8 cellular contexts compared by ENCODE assay signal in the genomic region with DNA sequence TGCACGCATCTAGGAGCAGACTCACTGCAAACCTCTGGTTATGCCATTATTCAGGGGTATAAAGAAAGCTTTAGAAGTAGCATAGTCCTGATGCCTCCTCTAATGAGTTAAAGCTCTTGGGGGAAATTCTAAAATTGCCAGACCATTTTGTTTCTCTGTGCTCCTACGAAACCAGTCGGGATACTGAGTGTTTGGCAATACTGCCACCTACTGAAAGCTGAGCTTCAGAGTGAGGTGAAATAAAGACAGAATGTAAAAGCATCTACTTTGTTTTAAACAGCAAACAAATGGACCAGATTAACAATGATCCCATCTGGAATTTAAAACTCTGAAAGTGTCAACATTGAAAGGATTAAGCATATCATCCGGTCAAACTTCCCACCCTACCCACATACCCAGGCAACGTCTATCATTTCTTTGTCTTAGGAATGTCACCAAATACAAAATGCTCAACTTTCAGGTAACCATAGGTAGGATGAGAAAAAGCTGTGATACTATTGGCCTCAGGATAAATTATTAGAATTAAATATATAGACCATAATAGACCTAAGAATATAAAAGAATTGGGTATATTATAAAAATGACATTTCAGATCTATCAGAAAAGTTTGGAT.
A peak's percentile ranks its signal among the peaks of the same experiment; 100 is the strongest.
DNase-seq lines count a peak whose midpoint lies in the region; ATAC-seq, FAIRE-seq and TF ChIP-seq lines count a peak whose summit lies in the region.

No MANE protein-coding gene starts in this region.

- H3K4me1 Mint-ChIP-seq in activated CD8-positive, alpha-beta memory T cell treated with anti-CD3 and anti-CD28 coated beads, Interleukin-2, amount 10 ng/mL, durations not matched to agents 7 days and 5 days: no peaks in the 10 kb centered on the region

- no peak overlapping the region for H3K27ac Mint-ChIP-seq in activated CD8-positive, alpha-beta memory T cell treated with anti-CD3 and anti-CD28 coated beads, Interleukin-2, amount 10 ng/mL, durations not matched to agents 7 days and 5 days

- ATAC-seq in GM21515 (IDR thresholded peaks at IDR 0.05; ENCODE audit: unreplicated experiment): peak; percentile 58
- ATAC-seq in K562: peak; percentile 82
- no peak for ATAC-seq in activated CD8-positive, alpha-beta memory T cell treated with anti-CD3 and anti-CD28 coated beads, Interleukin-2, amount 10 ng/mL, durations not matched to agents 7 days and 5 days

- 4% methylated on average over 5 of the region's 5 CpGs for WGBS in K562 (ENCODE audit: insufficient coverage, low coverage, missing lambda C conversion rate)
- WGBS in thyroid gland, 2 donors: 8 to 9% methylated on average over 5 of the region's 5 CpGs

- no peaks in the 10 kb centered on the region for H3K27me3 ChIP-seq in K562 (ENCODE audit: control insufficient read depth in 2 of 2, insufficient read depth in 2 of 2, low read length in 2 of 2)
- no peaks in the 10 kb centered on the region for H3K27me3 ChIP-seq in thyroid gland

- TF ChIP-seq EP300 in K562 (IDR thresholded peaks at IDR 0.05; ENCODE audit: low read length): no peak

- no peak overlapping the region for H3K9ac ChIP-seq in K562 (ENCODE audit: insufficient read depth in 1 of 2, low read depth in 2 of 2, low read length in 2 of 2)

- H2AFZ ChIP-seq in K562 (ENCODE audit: low read depth, low read length): peak overlapping the region; percentile 15

- H3K27me3 Mint-ChIP-seq in activated CD8-positive, alpha-beta memory T cell treated with anti-CD3 and anti-CD28 coated beads, Interleukin-2, amount 10 ng/mL, durations not matched to agents 7 days and 5 days: peaks cover 29% of the 10 kb centered on the region

- no TSS peak for BruUV-seq in K562 (replicated peaks; lab: Mats Ljungman, UMichigan)

- no peaks in the 10 kb centered on the region for H4K20me1 ChIP-seq in K562 (replicated peaks; ENCODE audit: control insufficient read depth, insufficient read depth, low read length)

- H3K9me1 ChIP-seq in K562 (ENCODE audit: control insufficient read depth, insufficient read depth, low read length): no peaks in the 10 kb centered on the region

- no peaks in the 10 kb centered on the region for H3K36me3 Mint-ChIP-seq in activated CD8-positive, alpha-beta memory T cell treated with anti-CD3 and anti-CD28 coated beads, Interleukin-2, amount 10 ng/mL, durations not matched to agents 7 days and 5 days

- no peaks in the 10 kb centered on the region for H3K4me1 ChIP-seq in K562 (replicated peaks in 1 of 2; ENCODE audit: control insufficient read depth in 2 of 2, insufficient read depth in 2 of 2, low read length in 2 of 2)
- no peaks in the 10 kb centered on the region for H3K4me1 ChIP-seq in thyroid gland

- in situ Hi-C loops in K562 (cut with MboI): no loop called here

- FAIRE-seq in K562 (lab: Jason Lieb, UNC): peak; percentile 93

- H3K79me2 ChIP-seq in K562 (ENCODE audit: control insufficient read depth, insufficient read depth, low read length): no peaks in the 10 kb centered on the region

- POLR2A ChIA-PET in K562 (lab: Yijun Ruan, JAX): interaction anchor here (1.5 kb wide), 1 partner anchor 9 kb away, joined by 4 read pairs; no protein-coding TSS in a partner anchor

- H3K36me3 ChIP-seq in K562 (ENCODE audit: control insufficient read depth, insufficient read depth, low read length): no peaks in the 10 kb centered on the region
- H3K36me3 ChIP-seq in thyroid gland: no peaks in the 10 kb centered on the region

- TF ChIP-seq CTCF in K562 (IDR thresholded peaks at IDR 0.05 in 2 of 3, conservative IDR thresholded peaks at IDR 0.05 in 1 of 3; ENCODE audit: insufficient read depth in 2 of 3, low read depth in 1 of 3, low read length in 3 of 3): peak; percentile 52 to 78 (median 62)
- peak in 5 of 6 experiments; percentile 47 to 91 (median 79) for TF ChIP-seq CTCF in thyroid gland (IDR thresholded peaks at IDR 0.05)

- H3K4me3 ChIP-seq in K562 (no peak overlapping the region), thyroid gland (replicated peaks in 1 of 3) (no peak overlapping the region)

- H3K4me2 ChIP-seq in K562 (ENCODE audit: insufficient read depth, low read length): no peak overlapping the region

- CTCF ChIA-PET in K562 (lab: Yijun Ruan, JAX; ENCODE audit: low intra/inter-chr PET ratio): interaction anchor here (0.5 kb wide), 1 partner anchor 384 kb away, joined by 3 read pairs; no protein-coding TSS in a partner anchor
- CTCF ChIA-PET in activated CD8-positive, alpha-beta memory T cell treated with anti-CD3 and anti-CD28 coated beads, Interleukin-2, amount 10 ng/mL, durations not matched to agents 7 days and 5 days (lab: Charles Lee): interaction anchor here (0.9 to 2.2 kb wide), 5 partner anchors 12 to 383 kb away, joined by 3 to 10 read pairs (median 4); no protein-coding TSS in a partner anchor

- intact Hi-C loops in K562 (cut with micrococcal nuclease) (loop anchor here (2.0 to 10.0 kb wide), 3 partner anchors 466 to 1210 kb away; no protein-coding TSS in a partner anchor), thyroid gland (cut with DNase I) (loop anchor here (5.0 to 10.0 kb wide), 2 partner anchors 388 to 465 kb away; no protein-coding TSS in a partner anchor)

- peak; percentile 70 to 77 for TF ChIP-seq RAD21 in K562 (CRISPR knock-in tag; conservative IDR thresholded peaks at IDR 0.05 in 1 of 2, IDR thresholded peaks at IDR 0.05 in 1 of 2)

- no peak overlapping the region for H3K27ac ChIP-seq in K562 (ENCODE audit: extremely low read depth, low read depth, low read length)
- H3K27ac ChIP-seq in thyroid gland: no peak overlapping the region

- no peaks in the 10 kb centered on the region for H3K9me3 Mint-ChIP-seq in activated CD8-positive, alpha-beta memory T cell treated with anti-CD3 and anti-CD28 coated beads, Interleukin-2, amount 10 ng/mL, durations not matched to agents 7 days and 5 days (ENCODE audit: low read depth)

- peak; percentile 63 for DNase-seq in DMS53 treated with DMSO at 0.1 percent for 48 hours (lab: John Stamatoyannopoulos, UW; ENCODE audit: unreplicated experiment)
- DNase-seq in NCI-H1694 (lab: John Stamatoyannopoulos, UW): peak; percentile 63
- peak; percentile 12 to 56 (median 28) for DNase-seq in K562 (ENCODE audit: extremely low read depth in 1 of 4, low spot score in 3 of 4)
- peak; percentile 62 for DNase-seq in iPS-NIHi11 (ENCODE audit: low spot score)
- peak; percentile 45 to 48 for DNase-seq in thyroid gland
- no peak for DNase-seq in stimulated activated CD4-positive, alpha-beta T cell treated with anti-CD3 and anti-CD28 coated beads, Interleukin-2, amount 100 ng/mL, for 48 hours
- no peak for DNase-seq in activated CD8-positive, alpha-beta memory T cell treated with anti-CD3 and anti-CD28 coated beads, Interleukin-2, amount 10 ng/mL, durations not matched to agents 7 days and 5 days

- no peak overlapping the region for H3K4me3 Mint-ChIP-seq in activated CD8-positive, alpha-beta memory T cell treated with anti-CD3 and anti-CD28 coated beads, Interleukin-2, amount 10 ng/mL, durations not matched to agents 7 days and 5 days

- H3K9me3 ChIP-seq in K562 (replicated peaks; ENCODE audit: control insufficient read depth, insufficient read depth, low read depth, low read length) (no peaks in the 10 kb centered on the region), thyroid gland (no peaks in the 10 kb centered on the region)

- TF ChIP-seq POLR2A in K562 (conservative IDR thresholded peaks at IDR 0.05) (no peak), thyroid gland (IDR thresholded peaks at IDR 0.05) (no peak)

TF ChIP-seq in K562, 482 proteins besides CTCF, POLR2A, EP300 and RAD21 (continues in another document):
- TF ChIP-seq TAF7 (tag; IDR thresholded peaks at IDR 0.05): no peak
- TF ChIP-seq ZNF239 (CRISPR knock-in tag; IDR thresholded peaks at IDR 0.05): no peak
- no peak for TF ChIP-seq NRF1 (conservative IDR thresholded peaks at IDR 0.05 in 1 of 2, IDR thresholded peaks at IDR 0.05 in 1 of 2)
- no peak for TF ChIP-seq ETV1 (tag; conservative IDR thresholded peaks at IDR 0.05; ENCODE audit: low read depth)
- no peak for TF ChIP-seq E2F3 (CRISPR knock-in tag; IDR thresholded peaks at IDR 0.05)
- TF ChIP-seq PCBP1 (IDR thresholded peaks at IDR 0.05; ENCODE audit: low read depth, low read length, poor library complexity, severe bottlenecking): no peak
- TF ChIP-seq SMC3 (conservative IDR thresholded peaks at IDR 0.05; ENCODE audit: insufficient read depth, low read depth, low read length): peak; percentile 39; the same call in 1 of the 2 replicates
- no peak for TF ChIP-seq SAFB (IDR thresholded peaks at IDR 0.05; ENCODE audit: borderline replicate concordance, low read depth, low read length)
- no peak for TF ChIP-seq ZNF165 (CRISPR knock-in tag; IDR thresholded peaks at IDR 0.05; ENCODE audit: borderline replicate concordance)
- no peak for TF ChIP-seq ZNF274 (IDR thresholded peaks at IDR 0.05; ENCODE audit: borderline replicate concordance, low read depth, low read length)
- no peak for TF ChIP-seq PCBP2 (IDR thresholded peaks at IDR 0.05; ENCODE audit: low read depth, low read length, poor library complexity, severe bottlenecking)
- TF ChIP-seq TRIM25 (IDR thresholded peaks at IDR 0.05; ENCODE audit: borderline replicate concordance): no peak
- peak; percentile 35 for TF ChIP-seq DEAF1 (CRISPR knock-in tag; IDR thresholded peaks at IDR 0.05)

Comparison
In these comparisons a context has a peak if more than half of its experiments do, and no peak if none do; other contexts are left out.
1. DNase-seq: peak in DMS53 treated with DMSO at 0.1 percent for 48 hours (single experiment), NCI-H1694 (single experiment), K562 (4 of 4), iPS-NIHi11 (single experiment) and thyroid gland (2 of 2); none in stimulated activated CD4-positive, alpha-beta T cell treated with anti-CD3 and anti-CD28 coated beads, Interleukin-2, amount 100 ng/mL, for 48 hours (0 of 2) and activated CD8-positive, alpha-beta memory T cell treated with anti-CD3 and anti-CD28 coated beads, Interleukin-2, amount 10 ng/mL, durations not matched to agents 7 days and 5 days (single experiment).